In genomic region chr16:56370836-56371235, GRCh38 we compare ENCODE assay signal across 1 cellular context.
TF ChIP-seq lines count a peak whose summit lies in the region.

No MANE protein-coding gene starts in this region.

TF ChIP-seq in liver, 16 proteins besides CTCF, POLR2A, EP300 and RAD21 (continued from another document):
- TF ChIP-seq FOXA1 (IDR thresholded peaks at IDR 0.05) (peak; percentile 76), SP1 (IDR thresholded peaks at IDR 0.05) (peak; percentile 64), HNF4A (conservative IDR thresholded peaks at IDR 0.05) (peak; percentile 61 to 68), YY1 (IDR thresholded peaks at IDR 0.05) (peak; percentile 22), RXRA (IDR thresholded peaks at IDR 0.05) (peak; percentile 59 to 72), REST (IDR thresholded peaks at IDR 0.05) (no peak), ATF3 (IDR thresholded peaks at IDR 0.05) (no peak)
